Comparison of ENCODE assay signal across 9 cellular contexts in the genomic region with DNA sequence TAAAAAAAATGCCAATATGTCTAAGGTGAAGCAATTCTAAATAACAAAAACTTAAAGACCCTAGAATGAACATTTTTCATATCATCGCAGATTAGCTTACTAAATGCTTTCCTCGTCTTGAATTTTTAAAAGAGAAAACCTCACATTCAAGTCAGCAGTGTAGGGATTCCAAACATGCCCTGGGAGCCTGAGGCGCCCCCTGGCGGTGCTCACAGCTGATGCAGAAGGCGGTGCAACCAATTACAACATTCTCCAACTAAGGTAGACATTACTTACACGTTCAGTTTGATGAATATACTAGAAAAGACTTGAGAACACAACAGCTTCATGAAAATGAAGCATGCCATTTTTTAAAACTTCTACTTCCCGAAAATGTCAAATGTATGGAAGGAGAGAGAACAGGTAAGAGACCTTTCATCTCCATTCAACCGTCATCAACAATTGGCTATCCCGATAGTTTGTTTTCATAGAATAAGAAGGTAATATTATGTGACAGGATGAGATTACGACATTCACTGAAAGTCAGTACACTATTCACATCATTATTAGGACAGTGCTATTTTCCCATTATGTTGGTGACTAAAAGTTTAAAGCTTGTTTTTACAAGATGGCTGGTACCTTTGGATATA.
DNase-seq lines count a peak whose midpoint lies in the region; ATAC-seq and TF ChIP-seq lines count a peak whose summit lies in the region.
"Had no signal": no experiment of that assay in that cellular context is flagged by ENCODE, and none has a peak within 500 bp of the region (broad histone marks: within the 10 kb centered on the region; RNA-seq: fewer than 3 reads in every experiment).

No MANE protein-coding gene starts in this region.

- DNase-seq in NCI-H748 (lab: John Stamatoyannopoulos, UW; ENCODE audit: unreplicated experiment) (peak; percentile 13), NCI-H748 treated with DMSO at 0.1 percent for 48 hours (lab: John Stamatoyannopoulos, UW) (no peak), GM13977 (ENCODE audit: low spot score) (no peak), RPMI8226 (peak; percentile 3), kidney epithelial cell (ENCODE audit: low read depth) (no peak), NCI-H2227 treated with DMSO at 0.1 percent for 48 hours (lab: John Stamatoyannopoulos, UW) (no peak), NK-92 (lab: John Stamatoyannopoulos, UW; ENCODE audit: unreplicated experiment) (no peak)
- DNase-seq: psoas muscle had no signal

- in situ Hi-C loops in GM13977 (cut with MboI; ENCODE audit: low pct_unique_long_range_greater_than_20kb, low sequenced_read_pairs, unreplicated experiment) = no loop called here

- H3K36me3 ChIP-seq in kidney epithelial cell (ENCODE audit: control insufficient read depth, insufficient read depth, low read length) = no peaks in the 10 kb centered on the region

- TF ChIP-seq CTCF in GM13977 (IDR thresholded peaks at IDR 0.05; ENCODE audit: extremely low read depth, insufficient read depth, missing control alignments) = peak; percentile 28
- TF ChIP-seq CTCF in kidney epithelial cell (IDR thresholded peaks at IDR 0.05; ENCODE audit: insufficient read depth, low read length, poor library complexity, severe bottlenecking) = peak; percentile 38

- H3K4me3 ChIP-seq in kidney epithelial cell (ENCODE audit: low read depth, low read length) = no peak overlapping the region
- H3K4me3 ChIP-seq: psoas muscle had no signal

- no peaks in the 10 kb centered on the region for H3K27me3 ChIP-seq in kidney epithelial cell (ENCODE audit: control insufficient read depth, insufficient read depth, low read length)

- ATAC-seq in GM18858 (IDR thresholded peaks at IDR 0.05; ENCODE audit: unreplicated experiment) = no peak
- ATAC-seq: psoas muscle had no signal

Comparison
In these comparisons a context has a peak if more than half of its experiments do, and no peak if none do; other contexts are left out.
1. DNase-seq: peak in NCI-H748 (single experiment) and RPMI8226 (single experiment); none in NCI-H748 treated with DMSO at 0.1 percent for 48 hours (single experiment), GM13977 (single experiment), kidney epithelial cell (single experiment), NCI-H2227 treated with DMSO at 0.1 percent for 48 hours (single experiment) and NK-92 (single experiment).